ENCODE assay signal across 8 cellular contexts in genomic region chr9:136687721-136688223, GRCh38. TPM values are rescaled to one million over a fixed set of nuclear protein-coding genes. Genes with fewer than 3 reads are reported as not detected.
DNase-seq lines count a peak whose midpoint lies in the region; ATAC-seq and TF ChIP-seq lines count a peak whose summit lies in the region.

No MANE protein-coding gene starts in this region.

- H3K27me3 ChIP-seq in BJ (ENCODE audit: control insufficient read depth, insufficient read depth, low read length) (no peaks in the 10 kb centered on the region), HAP-1 (ENCODE audit: low read depth) (no peaks in the 10 kb centered on the region), mesenchymal stem cell (ENCODE audit: control insufficient read depth in 1 of 2, insufficient read depth in 1 of 2, low read length in 2 of 2) (peaks cover 0 to 7% of the 10 kb centered on the region in 2 experiments)

- H3K27ac ChIP-seq in mesenchymal stem cell (ENCODE audit: low read length, poor library complexity, severe bottlenecking): no peak overlapping the region

- H4K8ac ChIP-seq in mesenchymal stem cell (ENCODE audit: low read length): peak overlapping the region; percentile 49

- CTCF ChIA-PET in BJ (lab: Yijun Ruan, JAX): interaction anchor here (3.2 kb wide), 1 partner anchor 16 kb away, joined by 14 read pairs; no protein-coding TSS in a partner anchor

- H3K4me3 ChIP-seq in BJ (ENCODE audit: low read depth, low read length) (peak overlapping the region; percentile 89; the same call in 1 of the 2 replicates), HAP-1 (peak overlapping the region; percentile 11), mesenchymal stem cell (ENCODE audit: insufficient read depth in 1 of 2, low read depth in 1 of 2, low read length in 2 of 2) (peak overlapping the region in 1 of 2 experiments; percentile 83)

- no peaks in the 10 kb centered on the region for H3K36me3 Mint-ChIP-seq in brain

- H3K27ac Mint-ChIP-seq in brain: peak overlapping the region in 1 of 5 experiments; percentile 70

- no peak overlapping the region for H3K4ac ChIP-seq in mesenchymal stem cell (ENCODE audit: low read depth in 1 of 2, low read length in 2 of 2)

- WGBS in mesenchymal stem cell: 22% methylated on average over 37 of the region's 37 CpGs

- peak overlapping the region; percentile 53 for H3K4me2 ChIP-seq in mesenchymal stem cell (ENCODE audit: low read length, poor library complexity, severe bottlenecking)

- H3K4me1 Mint-ChIP-seq in brain: peaks cover 16% of the 10 kb centered on the region

- H2AK5ac ChIP-seq in mesenchymal stem cell (ENCODE audit: low read length, severe bottlenecking): no peak overlapping the region

- H3K4me3 Mint-ChIP-seq in brain: peak overlapping the region in 4 of 5 experiments; percentile 37 to 70 (median 57)

- peaks cover 0 to under 1% (median 0%) of the 10 kb centered on the region in 5 experiments for H3K9me3 Mint-ChIP-seq in brain

- POLR2A ChIA-PET in BJ (lab: Charles Lee): no interaction called here

- H2BK15ac ChIP-seq in mesenchymal stem cell (ENCODE audit: low read depth, poor library complexity, severe bottlenecking): peak overlapping the region; percentile 32

- ATAC-seq in GM18505 (IDR thresholded peaks at IDR 0.05; ENCODE audit: unreplicated experiment) (no peak), GM18858 (IDR thresholded peaks at IDR 0.05; ENCODE audit: unreplicated experiment) (no peak)

- no peak for TF ChIP-seq POLR2A in GM18505 (IDR thresholded peaks at IDR 0.05; ENCODE audit: borderline replicate concordance, extremely low read depth, insufficient read depth, insufficient read length)

- H3K23ac ChIP-seq in mesenchymal stem cell (ENCODE audit: low read length in 2 of 2): no peak overlapping the region

- no peak overlapping the region for H2BK120ac ChIP-seq in mesenchymal stem cell (ENCODE audit: low read depth, low read length)

- H2AFZ ChIP-seq in mesenchymal stem cell (ENCODE audit: low read depth, low read length): no peak overlapping the region

- H2BK5ac ChIP-seq in mesenchymal stem cell (ENCODE audit: low read depth, low read length, poor library complexity, severe bottlenecking): no peak overlapping the region

- H3K4me1 ChIP-seq in HAP-1 (peaks cover 6% of the 10 kb centered on the region), mesenchymal stem cell (ENCODE audit: control insufficient read depth, insufficient read depth, low read depth, low read length) (peaks cover 30% of the 10 kb centered on the region)

- no peaks in the 10 kb centered on the region for H3K9me3 ChIP-seq in HAP-1
- H3K9me3 ChIP-seq in mesenchymal stem cell (ENCODE audit: control insufficient read depth, low read length): no peaks in the 10 kb centered on the region

- H3K9ac ChIP-seq in mesenchymal stem cell (ENCODE audit: low read length): no peak overlapping the region

- H4K91ac ChIP-seq in mesenchymal stem cell (ENCODE audit: low read length): no peak overlapping the region

- no peak overlapping the region for H2BK12ac ChIP-seq in mesenchymal stem cell (ENCODE audit: low read length in 2 of 2)

- peak overlapping the region in 1 of 2 experiments; percentile 30 for H3K14ac ChIP-seq in mesenchymal stem cell (ENCODE audit: low read length in 2 of 2)

- H3K27me3 Mint-ChIP-seq in brain: peaks cover 9% of the 10 kb centered on the region

- in situ Hi-C loops in HAP-1 (cut with MboI; ENCODE audit: low sequenced_read_pairs): no loop called here

- H3K18ac ChIP-seq in mesenchymal stem cell (ENCODE audit: low read depth in 1 of 2, low read length in 2 of 2): no peak overlapping the region

- TF ChIP-seq CTCF in BJ (IDR thresholded peaks at IDR 0.05; ENCODE audit: insufficient read depth, low read depth, low read length): no peak
- no peak for TF ChIP-seq CTCF in brain (conservative IDR thresholded peaks at IDR 0.05)

- H3K36me3 ChIP-seq in BJ (ENCODE audit: control insufficient read depth, insufficient read depth, low read length) (no peaks in the 10 kb centered on the region), HAP-1 (replicated peaks) (no peaks in the 10 kb centered on the region), mesenchymal stem cell (ENCODE audit: control insufficient read depth in 1 of 2, insufficient read depth in 2 of 2, low read depth in 1 of 2, low read length in 2 of 2) (peaks cover 0 to 18% of the 10 kb centered on the region in 2 experiments)

- DNase-seq in BJ (ENCODE audit: low read depth): no peak
- DNase-seq in HAP-1 (ENCODE audit: low spot score in 2 of 2): no peak
- DNase-seq in mesenchymal stem cell: no peak
- no peak for DNase-seq in NCI-H1694 (lab: John Stamatoyannopoulos, UW)
- no peak for DNase-seq in NCI-H1930 (lab: John Stamatoyannopoulos, UW)

- H3K79me1 ChIP-seq in mesenchymal stem cell (replicated peaks; ENCODE audit: low read length, poor library complexity, severe bottlenecking): peaks cover 32% of the 10 kb centered on the region

RNA-seq across cellular contexts. Expression of gene AGPAT2, which starts 0.5 kb away (rescaled TPM):
- 48.3 and 68.3 TPM in 2 replicates for polyA plus RNA-seq in BJ (2011; rRNA removed)
- 23.9 and 34.1 TPM in 2 replicates for polyA minus RNA-seq in BJ (2011; rRNA and poly(A)+ RNA removed)
- 42.6 TPM for polyA plus RNA-seq in brain (ENCODE audit: insufficient read depth, low read depth, low replicate concordance)
- 38.4 TPM for polyA plus RNA-seq in mesenchymal stem cell (2013, experiment 1 of 2)
- polyA plus RNA-seq in mesenchymal stem cell (2013, experiment 2 of 2): 36.4 TPM

RNA-seq across cellular contexts. Expression of gene DIPK1B, which starts 24.6 kb away (rescaled TPM):
- 0.17 and 0.42 TPM in 2 replicates for polyA plus RNA-seq in BJ (2011; rRNA removed)
- 0.10 and 0.14 TPM in 2 replicates for polyA minus RNA-seq in BJ (2011; rRNA and poly(A)+ RNA removed)
- polyA plus RNA-seq in brain (ENCODE audit: insufficient read depth, low read depth, low replicate concordance): 35.5 TPM
- 5.0 TPM for polyA plus RNA-seq in mesenchymal stem cell (2013, experiment 1 of 2)
- polyA plus RNA-seq in mesenchymal stem cell (2013, experiment 2 of 2): 4.6 TPM

RNA-seq across cellular contexts. Expression of gene EGFL7, which starts 25.1 kb away (rescaled TPM):
- 13.8 and 26.9 TPM in 2 replicates for polyA plus RNA-seq in BJ (2011; rRNA removed)
- 1.5 and 1.9 TPM in 2 replicates for polyA minus RNA-seq in BJ (2011; rRNA and poly(A)+ RNA removed)
- 36.4 TPM for polyA plus RNA-seq in brain (ENCODE audit: insufficient read depth, low read depth, low replicate concordance)
- polyA plus RNA-seq in mesenchymal stem cell (2013, experiment 1 of 2): 29.0 TPM
- polyA plus RNA-seq in mesenchymal stem cell (2013, experiment 2 of 2): 30.0 TPM

RNA-seq across cellular contexts. Expression of gene LCN10, which starts 55.0 kb away (rescaled TPM):
- polyA plus RNA-seq in BJ (2011; rRNA removed): not detected in 2 replicates
- polyA minus RNA-seq in BJ (2011; rRNA and poly(A)+ RNA removed): not detected in 2 replicates
- 3.5 TPM for polyA plus RNA-seq in brain (ENCODE audit: insufficient read depth, low read depth, low replicate concordance)
- polyA plus RNA-seq in mesenchymal stem cell (2013, experiment 1 of 2): not detected
- polyA plus RNA-seq in mesenchymal stem cell (2013, experiment 2 of 2): not detected

Comparison
In these comparisons a context has a peak if more than half of its experiments do, and no peak if none do; other contexts are left out.
1. RNA of gene DIPK1B, which starts 24.6 kb away (polyA plus RNA-seq): 35.5 TPM in brain (single experiment); 0.17 to 0.42 TPM in BJ; every median in the first group is over 10 times any median in the second.